ENCODE assay signal across 1 cellular context in the genomic region with DNA sequence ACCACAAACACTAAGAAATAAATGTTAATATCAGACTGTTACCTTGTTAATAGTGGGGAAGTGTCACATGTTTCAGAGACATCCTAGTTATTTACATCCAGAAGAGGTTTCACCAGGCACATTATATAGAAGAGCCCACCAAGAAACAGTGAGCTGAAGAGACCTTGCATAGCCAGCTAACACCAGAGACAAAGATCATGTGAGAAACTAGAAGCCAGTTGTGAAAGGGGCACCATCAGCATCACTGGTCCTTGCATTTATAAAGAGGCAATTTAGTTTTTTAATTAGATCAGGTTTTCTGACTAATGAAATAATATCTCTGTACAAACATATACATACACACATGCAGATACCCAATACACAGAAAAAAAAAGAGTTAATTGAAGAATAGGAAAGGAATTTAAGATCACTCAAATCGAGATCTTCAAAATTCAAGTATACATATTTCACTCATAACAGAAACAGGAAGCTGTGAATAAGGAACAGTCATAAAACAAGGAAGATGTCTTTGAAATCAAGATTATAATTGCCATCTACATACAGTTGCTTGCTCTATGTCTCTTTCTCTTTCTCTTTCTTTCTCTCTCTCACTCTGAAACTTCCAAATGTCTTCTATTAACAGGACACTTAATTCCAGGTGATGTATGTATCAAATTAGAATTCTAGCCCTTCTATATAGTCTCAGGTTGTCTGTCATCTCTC.
TF ChIP-seq lines count a peak whose summit lies in the region.

No MANE protein-coding gene starts in this region.

TF ChIP-seq in SK-N-SH, 30 proteins besides CTCF, POLR2A, EP300 and RAD21 (continued from another document):
- TF ChIP-seq, protein P1, sequence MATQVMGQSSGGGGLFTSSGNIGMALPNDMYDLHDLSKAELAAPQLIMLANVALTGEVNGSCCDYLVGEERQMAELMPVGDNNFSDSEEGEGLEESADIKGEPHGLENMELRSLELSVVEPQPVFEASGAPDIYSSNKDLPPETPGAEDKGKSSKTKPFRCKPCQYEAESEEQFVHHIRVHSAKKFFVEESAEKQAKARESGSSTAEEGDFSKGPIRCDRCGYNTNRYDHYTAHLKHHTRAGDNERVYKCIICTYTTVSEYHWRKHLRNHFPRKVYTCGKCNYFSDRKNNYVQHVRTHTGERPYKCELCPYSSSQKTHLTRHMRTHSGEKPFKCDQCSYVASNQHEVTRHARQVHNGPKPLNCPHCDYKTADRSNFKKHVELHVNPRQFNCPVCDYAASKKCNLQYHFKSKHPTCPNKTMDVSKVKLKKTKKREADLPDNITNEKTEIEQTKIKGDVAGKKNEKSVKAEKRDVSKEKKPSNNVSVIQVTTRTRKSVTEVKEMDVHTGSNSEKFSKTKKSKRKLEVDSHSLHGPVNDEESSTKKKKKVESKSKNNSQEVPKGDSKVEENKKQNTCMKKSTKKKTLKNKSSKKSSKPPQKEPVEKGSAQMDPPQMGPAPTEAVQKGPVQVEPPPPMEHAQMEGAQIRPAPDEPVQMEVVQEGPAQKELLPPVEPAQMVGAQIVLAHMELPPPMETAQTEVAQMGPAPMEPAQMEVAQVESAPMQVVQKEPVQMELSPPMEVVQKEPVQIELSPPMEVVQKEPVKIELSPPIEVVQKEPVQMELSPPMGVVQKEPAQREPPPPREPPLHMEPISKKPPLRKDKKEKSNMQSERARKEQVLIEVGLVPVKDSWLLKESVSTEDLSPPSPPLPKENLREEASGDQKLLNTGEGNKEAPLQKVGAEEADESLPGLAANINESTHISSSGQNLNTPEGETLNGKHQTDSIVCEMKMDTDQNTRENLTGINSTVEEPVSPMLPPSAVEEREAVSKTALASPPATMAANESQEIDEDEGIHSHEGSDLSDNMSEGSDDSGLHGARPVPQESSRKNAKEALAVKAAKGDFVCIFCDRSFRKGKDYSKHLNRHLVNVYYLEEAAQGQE (IDR thresholded peaks at IDR 0.05; ENCODE audit: low read depth, low read length), result no peak
- TF ChIP-seq TEAD4 (IDR thresholded peaks at IDR 0.05; ENCODE audit: borderline replicate concordance, insufficient read depth) (no peak), IRF3 (IDR thresholded peaks at IDR 0.05; ENCODE audit: low read depth, low read length) (no peak)
